In the genomic region with DNA sequence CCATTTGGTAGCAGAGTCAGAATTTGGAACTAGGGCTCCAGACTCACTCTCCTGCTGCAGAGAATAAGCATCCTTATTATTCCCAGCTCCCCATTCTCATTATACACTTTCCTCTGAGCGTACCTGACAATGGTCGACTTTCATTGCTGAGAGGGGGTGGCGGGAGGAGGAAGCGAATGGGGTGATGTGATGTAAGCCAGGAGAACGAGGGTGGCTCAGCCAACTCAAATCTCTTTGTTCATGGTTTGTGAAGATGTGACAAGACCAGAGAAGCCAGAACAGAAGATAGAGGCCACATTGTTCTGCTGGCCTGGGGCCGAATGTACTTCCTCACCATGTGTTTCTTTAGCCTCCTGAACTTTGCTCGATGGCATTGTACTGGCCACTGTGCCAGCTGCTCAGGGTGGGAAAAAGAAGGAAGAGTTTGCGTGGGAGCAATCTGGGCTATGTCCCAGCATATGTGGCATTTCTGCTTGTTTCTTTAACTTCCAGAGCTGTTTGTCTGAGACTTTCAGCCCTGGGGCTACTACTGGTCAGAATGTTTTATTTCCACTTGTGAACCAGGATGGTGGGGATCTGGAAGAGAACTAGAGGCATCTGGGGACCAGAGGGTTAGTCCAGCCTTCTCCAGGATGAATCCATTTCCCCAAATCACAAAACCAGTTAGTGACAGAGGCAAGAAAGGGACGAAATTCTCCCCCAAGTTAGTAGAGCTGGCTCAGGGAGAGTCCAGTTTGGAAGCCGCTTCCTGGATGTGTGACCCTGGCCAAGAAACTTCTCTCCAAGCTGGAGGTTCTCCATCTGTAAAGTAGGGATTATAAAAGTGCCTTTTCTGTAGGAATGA, we compare ENCODE assay signal across 1 cellular context.
A peak's percentile ranks its signal among the peaks of the same experiment; 100 is the strongest.
TF ChIP-seq lines count a peak whose summit lies in the region.

No MANE protein-coding gene starts in this region.

TF ChIP-seq in HepG2, 621 proteins besides CTCF, POLR2A, EP300 and RAD21 (continued from another document and continues in another):
- TF ChIP-seq ZNF263 (CRISPR knock-in tag; IDR thresholded peaks at IDR 0.05) (0 out of 2 replicates have a peak, but pooled peaks have one; percentile 11), ZNF121 (CRISPR knock-in tag; IDR thresholded peaks at IDR 0.05) (0 out of 2 replicates have a peak, but pooled peaks have one; percentile 7), AHR (CRISPR knock-in tag; IDR thresholded peaks at IDR 0.05) (peak; percentile 31; the same call in 1 of the 2 replicates), ZNF878 (CRISPR knock-in tag; IDR thresholded peaks at IDR 0.05) (no peak), CBX5 (CRISPR knock-in tag; IDR thresholded peaks at IDR 0.05; ENCODE audit: borderline replicate concordance) (peak; percentile 86), MTA1 (CRISPR knock-in tag; IDR thresholded peaks at IDR 0.05; ENCODE audit: borderline replicate concordance) (0 out of 2 replicates have a peak, but pooled peaks have one; percentile 65), KLF12 (CRISPR knock-in tag; IDR thresholded peaks at IDR 0.05; ENCODE audit: borderline replicate concordance) (no peak), KLF16 (CRISPR knock-in tag; IDR thresholded peaks at IDR 0.05) (peak in 1 of 2 experiments; percentile 90; a peak in 2 of 4 replicates), KAT7 (CRISPR knock-in tag; IDR thresholded peaks at IDR 0.05; ENCODE audit: borderline replicate concordance) (peak; percentile 81; the same call in 1 of the 2 replicates), PPARG (CRISPR knock-in tag; conservative IDR thresholded peaks at IDR 0.05) (peak; percentile 81), ZNF10 (CRISPR knock-in tag; IDR thresholded peaks at IDR 0.05; ENCODE audit: borderline replicate concordance, low read depth) (no peak), ZNF841 (CRISPR knock-in tag; IDR thresholded peaks at IDR 0.05; ENCODE audit: borderline replicate concordance) (no peak), TBL1XR1 (IDR thresholded peaks at IDR 0.05; ENCODE audit: borderline replicate concordance, low read length, partially characterized antibody) (no peak), ZNF761 (CRISPR knock-in tag; conservative IDR thresholded peaks at IDR 0.05) (no peak; the same call in 1 of the 2 replicates), FOXC1 (CRISPR knock-in tag; IDR thresholded peaks at IDR 0.05; ENCODE audit: borderline replicate concordance) (no peak; the same call in 1 of the 2 replicates), KDM1A (CRISPR knock-in tag; IDR thresholded peaks at IDR 0.05) (peak; percentile 78; the same call in 1 of the 2 replicates), ZNF337 (CRISPR knock-in tag; IDR thresholded peaks at IDR 0.05; ENCODE audit: borderline replicate concordance, low read depth) (0 out of 2 replicates have a peak, but pooled peaks have one; percentile 30), ISL2 (CRISPR knock-in tag; IDR thresholded peaks at IDR 0.05) (peak; percentile 77; the same call in 1 of the 2 replicates), ZNF557 (CRISPR knock-in tag; IDR thresholded peaks at IDR 0.05) (no peak), MYC (CRISPR knock-in tag; IDR thresholded peaks at IDR 0.05; ENCODE audit: borderline replicate concordance) (peak; percentile 95), SP1 (IDR thresholded peaks at IDR 0.05) (no peak), SP1 (CRISPR knock-in tag; IDR thresholded peaks at IDR 0.05) (peak; percentile 57), ZNF737 (CRISPR knock-in tag; IDR thresholded peaks at IDR 0.05; ENCODE audit: borderline replicate concordance) (no peak), PHF20 (CRISPR knock-in tag; IDR thresholded peaks at IDR 0.05) (no peak), ARNTL (CRISPR knock-in tag; IDR thresholded peaks at IDR 0.05) (no peak), POGZ (CRISPR knock-in tag; IDR thresholded peaks at IDR 0.05) (peak; percentile 90), SP4 (CRISPR knock-in tag; IDR thresholded peaks at IDR 0.05) (peak; percentile 69; the same call in 1 of the 2 replicates), SMAD1 (CRISPR knock-in tag; IDR thresholded peaks at IDR 0.05; ENCODE audit: borderline replicate concordance, low read depth) (peak; percentile 37; the same call in 1 of the 2 replicates)
- TF ChIP-seq, protein P1, sequence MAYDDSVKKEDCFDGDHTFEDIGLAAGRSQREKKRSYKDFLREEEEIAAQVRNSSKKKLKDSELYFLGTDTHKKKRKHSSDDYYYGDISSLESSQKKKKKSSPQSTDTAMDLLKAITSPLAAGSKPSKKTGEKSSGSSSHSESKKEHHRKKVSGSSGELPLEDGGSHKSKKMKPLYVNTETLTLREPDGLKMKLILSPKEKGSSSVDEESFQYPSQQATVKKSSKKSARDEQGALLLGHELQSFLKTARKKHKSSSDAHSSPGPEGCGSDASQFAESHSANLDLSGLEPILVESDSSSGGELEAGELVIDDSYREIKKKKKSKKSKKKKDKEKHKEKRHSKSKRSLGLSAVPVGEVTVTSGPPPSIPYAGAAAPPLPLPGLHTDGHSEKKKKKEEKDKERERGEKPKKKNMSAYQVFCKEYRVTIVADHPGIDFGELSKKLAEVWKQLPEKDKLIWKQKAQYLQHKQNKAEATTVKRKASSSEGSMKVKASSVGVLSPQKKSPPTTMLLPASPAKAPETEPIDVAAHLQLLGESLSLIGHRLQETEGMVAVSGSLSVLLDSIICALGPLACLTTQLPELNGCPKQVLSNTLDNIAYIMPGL (CRISPR knock-in tag; IDR thresholded peaks at IDR 0.05; ENCODE audit: borderline replicate concordance in 1 of 2, low read depth in 1 of 2) = peak; percentile 54 to 60; a peak in 2 of 4 replicates
- TF ChIP-seq, protein P2, sequence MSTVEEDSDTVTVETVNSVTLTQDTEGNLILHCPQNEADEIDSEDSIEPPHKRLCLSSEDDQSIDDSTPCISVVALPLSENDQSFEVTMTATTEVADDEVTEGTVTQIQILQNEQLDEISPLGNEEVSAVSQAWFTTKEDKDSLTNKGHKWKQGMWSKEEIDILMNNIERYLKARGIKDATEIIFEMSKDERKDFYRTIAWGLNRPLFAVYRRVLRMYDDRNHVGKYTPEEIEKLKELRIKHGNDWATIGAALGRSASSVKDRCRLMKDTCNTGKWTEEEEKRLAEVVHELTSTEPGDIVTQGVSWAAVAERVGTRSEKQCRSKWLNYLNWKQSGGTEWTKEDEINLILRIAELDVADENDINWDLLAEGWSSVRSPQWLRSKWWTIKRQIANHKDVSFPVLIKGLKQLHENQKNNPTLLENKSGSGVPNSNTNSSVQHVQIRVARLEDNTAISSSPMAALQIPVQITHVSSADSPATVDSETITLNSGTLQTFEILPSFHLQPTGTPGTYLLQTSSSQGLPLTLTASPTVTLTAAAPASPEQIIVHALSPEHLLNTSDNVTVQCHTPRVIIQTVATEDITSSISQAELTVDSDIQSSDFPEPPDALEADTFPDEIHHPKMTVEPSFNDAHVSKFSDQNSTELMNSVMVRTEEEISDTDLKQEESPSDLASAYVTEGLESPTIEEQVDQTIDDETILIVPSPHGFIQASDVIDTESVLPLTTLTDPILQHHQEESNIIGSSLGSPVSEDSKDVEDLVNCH (CRISPR knock-in tag; IDR thresholded peaks at IDR 0.05) = no peak
- TF ChIP-seq, protein P3, sequence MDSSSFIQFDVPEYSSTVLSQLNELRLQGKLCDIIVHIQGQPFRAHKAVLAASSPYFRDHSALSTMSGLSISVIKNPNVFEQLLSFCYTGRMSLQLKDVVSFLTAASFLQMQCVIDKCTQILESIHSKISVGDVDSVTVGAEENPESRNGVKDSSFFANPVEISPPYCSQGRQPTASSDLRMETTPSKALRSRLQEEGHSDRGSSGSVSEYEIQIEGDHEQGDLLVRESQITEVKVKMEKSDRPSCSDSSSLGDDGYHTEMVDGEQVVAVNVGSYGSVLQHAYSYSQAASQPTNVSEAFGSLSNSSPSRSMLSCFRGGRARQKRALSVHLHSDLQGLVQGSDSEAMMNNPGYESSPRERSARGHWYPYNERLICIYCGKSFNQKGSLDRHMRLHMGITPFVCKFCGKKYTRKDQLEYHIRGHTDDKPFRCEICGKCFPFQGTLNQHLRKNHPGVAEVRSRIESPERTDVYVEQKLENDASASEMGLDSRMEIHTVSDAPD (CRISPR knock-in tag; IDR thresholded peaks at IDR 0.05) = peak; percentile 92
- TF ChIP-seq, protein P4, sequence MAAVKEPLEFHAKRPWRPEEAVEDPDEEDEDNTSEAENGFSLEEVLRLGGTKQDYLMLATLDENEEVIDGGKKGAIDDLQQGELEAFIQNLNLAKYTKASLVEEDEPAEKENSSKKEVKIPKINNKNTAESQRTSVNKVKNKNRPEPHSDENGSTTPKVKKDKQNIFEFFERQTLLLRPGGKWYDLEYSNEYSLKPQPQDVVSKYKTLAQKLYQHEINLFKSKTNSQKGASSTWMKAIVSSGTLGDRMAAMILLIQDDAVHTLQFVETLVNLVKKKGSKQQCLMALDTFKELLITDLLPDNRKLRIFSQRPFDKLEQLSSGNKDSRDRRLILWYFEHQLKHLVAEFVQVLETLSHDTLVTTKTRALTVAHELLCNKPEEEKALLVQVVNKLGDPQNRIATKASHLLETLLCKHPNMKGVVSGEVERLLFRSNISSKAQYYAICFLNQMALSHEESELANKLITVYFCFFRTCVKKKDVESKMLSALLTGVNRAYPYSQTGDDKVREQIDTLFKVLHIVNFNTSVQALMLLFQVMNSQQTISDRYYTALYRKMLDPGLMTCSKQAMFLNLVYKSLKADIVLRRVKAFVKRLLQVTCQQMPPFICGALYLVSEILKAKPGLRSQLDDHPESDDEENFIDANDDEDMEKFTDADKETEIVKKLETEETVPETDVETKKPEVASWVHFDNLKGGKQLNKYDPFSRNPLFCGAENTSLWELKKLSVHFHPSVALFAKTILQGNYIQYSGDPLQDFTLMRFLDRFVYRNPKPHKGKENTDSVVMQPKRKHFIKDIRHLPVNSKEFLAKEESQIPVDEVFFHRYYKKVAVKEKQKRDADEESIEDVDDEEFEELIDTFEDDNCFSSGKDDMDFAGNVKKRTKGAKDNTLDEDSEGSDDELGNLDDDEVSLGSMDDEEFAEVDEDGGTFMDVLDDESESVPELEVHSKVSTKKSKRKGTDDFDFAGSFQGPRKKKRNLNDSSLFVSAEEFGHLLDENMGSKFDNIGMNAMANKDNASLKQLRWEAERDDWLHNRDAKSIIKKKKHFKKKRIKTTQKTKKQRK (IDR thresholded peaks at IDR 0.05; ENCODE audit: low read length) = no peak
- TF ChIP-seq, protein P5, sequence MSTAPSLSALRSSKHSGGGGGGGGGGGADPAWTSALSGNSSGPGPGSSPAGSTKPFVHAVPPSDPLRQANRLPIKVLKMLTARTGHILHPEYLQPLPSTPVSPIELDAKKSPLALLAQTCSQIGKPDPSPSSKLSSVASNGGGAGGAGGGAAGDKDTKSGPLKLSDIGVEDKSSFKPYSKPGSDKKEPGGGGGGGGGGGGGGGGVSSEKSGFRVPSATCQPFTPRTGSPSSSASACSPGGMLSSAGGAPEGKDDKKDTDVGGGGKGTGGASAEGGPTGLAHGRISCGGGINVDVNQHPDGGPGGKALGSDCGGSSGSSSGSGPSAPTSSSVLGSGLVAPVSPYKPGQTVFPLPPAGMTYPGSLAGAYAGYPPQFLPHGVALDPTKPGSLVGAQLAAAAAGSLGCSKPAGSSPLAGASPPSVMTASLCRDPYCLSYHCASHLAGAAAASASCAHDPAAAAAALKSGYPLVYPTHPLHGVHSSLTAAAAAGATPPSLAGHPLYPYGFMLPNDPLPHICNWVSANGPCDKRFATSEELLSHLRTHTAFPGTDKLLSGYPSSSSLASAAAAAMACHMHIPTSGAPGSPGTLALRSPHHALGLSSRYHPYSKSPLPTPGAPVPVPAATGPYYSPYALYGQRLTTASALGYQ (CRISPR knock-in tag; IDR thresholded peaks at IDR 0.05) = 0 out of 2 replicates have a peak, but pooled peaks have one; percentile 50
- TF ChIP-seq, protein P6, sequence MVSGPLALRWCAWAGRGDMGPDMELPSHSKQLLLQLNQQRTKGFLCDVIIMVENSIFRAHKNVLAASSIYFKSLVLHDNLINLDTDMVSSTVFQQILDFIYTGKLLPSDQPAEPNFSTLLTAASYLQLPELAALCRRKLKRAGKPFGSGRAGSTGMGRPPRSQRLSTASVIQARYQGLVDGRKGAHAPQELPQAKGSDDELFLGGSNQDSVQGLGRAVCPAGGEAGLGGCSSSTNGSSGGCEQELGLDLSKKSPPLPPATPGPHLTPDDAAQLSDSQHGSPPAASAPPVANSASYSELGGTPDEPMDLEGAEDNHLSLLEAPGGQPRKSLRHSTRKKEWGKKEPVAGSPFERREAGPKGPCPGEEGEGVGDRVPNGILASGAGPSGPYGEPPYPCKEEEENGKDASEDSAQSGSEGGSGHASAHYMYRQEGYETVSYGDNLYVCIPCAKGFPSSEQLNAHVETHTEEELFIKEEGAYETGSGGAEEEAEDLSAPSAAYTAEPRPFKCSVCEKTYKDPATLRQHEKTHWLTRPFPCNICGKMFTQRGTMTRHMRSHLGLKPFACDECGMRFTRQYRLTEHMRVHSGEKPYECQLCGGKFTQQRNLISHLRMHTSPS (CRISPR knock-in tag; IDR thresholded peaks at IDR 0.05; ENCODE audit: low read depth) = peak; percentile 90
- TF ChIP-seq, protein P7, sequence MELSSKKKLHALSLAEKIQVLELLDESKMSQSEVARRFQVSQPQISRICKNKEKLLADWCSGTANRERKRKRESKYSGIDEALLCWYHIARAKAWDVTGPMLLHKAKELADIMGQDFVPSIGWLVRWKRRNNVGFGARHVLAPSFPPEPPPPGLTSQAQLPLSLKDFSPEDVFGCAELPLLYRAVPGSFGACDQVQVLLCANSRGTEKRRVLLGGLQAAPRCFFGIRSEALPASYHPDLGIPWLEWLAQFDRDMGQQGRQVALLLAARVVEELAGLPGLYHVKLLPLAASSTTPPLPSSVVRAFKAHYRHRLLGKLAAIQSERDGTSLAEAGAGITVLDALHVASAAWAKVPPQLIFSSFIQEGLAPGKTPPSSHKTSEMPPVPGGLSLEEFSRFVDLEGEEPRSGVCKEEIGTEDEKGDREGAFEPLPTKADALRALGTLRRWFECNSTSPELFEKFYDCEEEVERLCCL (CRISPR knock-in tag; IDR thresholded peaks at IDR 0.05; ENCODE audit: borderline replicate concordance) = no peak
